Comparison of ENCODE assay signal across 14 cellular contexts in the genomic region with DNA sequence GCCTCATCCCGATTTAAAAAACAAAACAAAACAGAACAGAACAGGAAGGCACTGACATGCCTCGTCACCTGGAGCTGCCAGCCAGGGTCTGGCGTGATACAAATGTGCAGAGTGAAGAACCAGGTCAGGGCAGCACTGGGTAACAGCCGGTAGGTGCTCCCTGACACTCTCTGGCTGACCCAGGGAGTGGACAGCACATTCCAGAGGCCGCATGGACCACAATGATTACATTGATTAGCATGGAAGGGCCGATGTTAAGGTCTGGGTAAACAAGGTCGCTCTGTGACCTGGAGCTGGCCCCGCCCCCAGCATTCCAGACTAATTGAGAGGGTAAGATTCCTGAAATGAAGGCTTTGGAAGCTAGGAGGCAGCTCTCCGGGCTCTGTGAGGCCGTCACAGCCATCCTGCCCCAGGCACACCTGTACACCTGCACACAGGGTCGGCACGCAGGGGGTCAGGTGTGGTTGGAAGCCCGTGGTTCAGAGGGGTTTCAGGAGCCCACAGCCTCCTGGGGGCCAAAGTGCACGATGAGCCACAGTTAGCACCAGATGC. TPM values are rescaled to one million over a fixed set of nuclear protein-coding genes. Genes with fewer than 3 reads are reported as not detected.
DNase-seq lines count a peak whose midpoint lies in the region; ATAC-seq, FAIRE-seq and TF ChIP-seq lines count a peak whose summit lies in the region.
"Had no signal": no experiment of that assay in that cellular context is flagged by ENCODE, and none has a peak within 500 bp of the region (broad histone marks: within the 10 kb centered on the region; RNA-seq: fewer than 3 reads in every experiment).

No MANE protein-coding gene starts in this region.

- H3K36me3 Mint-ChIP-seq in stimulated activated naive B cell treated with anti-CD40 and anti-IgM and Interleukin-4, amounts not matched to agents 10 μg/mL and 1 μg/mL and 100 μg/mL, for 72 hours: peaks cover 16 to 23% of the 10 kb centered on the region in 2 donors

- TF ChIP-seq CTCF in body of pancreas (IDR thresholded peaks at IDR 0.05) (peak in 1 of 7 experiments; percentile 32), dorsolateral prefrontal cortex (IDR thresholded peaks at IDR 0.05 in 54 of 56, conservative IDR thresholded peaks at IDR 0.05 in 2 of 56; ENCODE audit: low read depth in 1 of 56, partially characterized antibody in 56 of 56) (no peak)

- intact Hi-C loops in body of pancreas (cut with DNase I) (no loop called here), dorsolateral prefrontal cortex (cut with DNase I) (no loop called here)

- 41 to 46% methylated on average over 8 to 14 of the region's 14 CpGs for WGBS in body of pancreas, 2 donors

- FAIRE-seq in frontal cortex (lab: Jason Lieb, UNC): no peak
- FAIRE-seq: GM12878 had no signal

- H3K36me3 ChIP-seq in HUES48 (ENCODE audit: control insufficient read depth, insufficient read depth, low read length): no peaks in the 10 kb centered on the region
- H3K36me3 ChIP-seq in body of pancreas (replicated peaks in 1 of 2; ENCODE audit: insufficient read depth in 1 of 2, low read depth in 2 of 2): no peaks in the 10 kb centered on the region
- H3K36me3 ChIP-seq in effector memory CD4-positive, alpha-beta T cell (ENCODE audit: control insufficient read depth, insufficient read depth, low read length): peaks cover 11% of the 10 kb centered on the region

- no peak for TF ChIP-seq POLR2A in body of pancreas (IDR thresholded peaks at IDR 0.05)

- H3K9me3 Mint-ChIP-seq in stimulated activated naive B cell treated with anti-CD40 and anti-IgM and Interleukin-4, amounts not matched to agents 10 μg/mL and 1 μg/mL and 100 μg/mL, for 72 hours: no peaks in the 10 kb centered on the region
- H3K9me3 Mint-ChIP-seq: activated B cell treated with CpG ODN at 0.5 μM for 24 hours had no signal

- peak; percentile 52 for ATAC-seq in body of pancreas
- no peak for ATAC-seq in stimulated activated naive B cell treated with anti-CD40 and anti-IgM and Interleukin-4, amounts not matched to agents 10 μg/mL and 1 μg/mL and 100 μg/mL, for 72 hours (replicated peaks)
- ATAC-seq: GM12878 had no signal

- H3K9ac ChIP-seq in HUES48 (ENCODE audit: low read depth, low read length): no peak overlapping the region

- no peak overlapping the region for H3K4me3 Mint-ChIP-seq in stimulated activated naive B cell treated with anti-CD40 and anti-IgM and Interleukin-4, amounts not matched to agents 10 μg/mL and 1 μg/mL and 100 μg/mL, for 72 hours
- H3K4me3 Mint-ChIP-seq: activated B cell treated with CpG ODN at 0.5 μM for 24 hours had no signal

- H3K4me1 ChIP-seq in HUES48 (ENCODE audit: control insufficient read depth, insufficient read depth, low read length) (peaks cover 40% of the 10 kb centered on the region), body of pancreas (peaks cover 91% of the 10 kb centered on the region)
- H3K4me1 ChIP-seq in effector memory CD4-positive, alpha-beta T cell (ENCODE audit: control insufficient read depth, insufficient read depth, low read length, poor library complexity, severe bottlenecking): peaks cover 57% of the 10 kb centered on the region

- H3K27ac Mint-ChIP-seq in stimulated activated naive B cell treated with anti-CD40 and anti-IgM and Interleukin-4, amounts not matched to agents 10 μg/mL and 1 μg/mL and 100 μg/mL, for 72 hours: peak overlapping the region; percentile 84
- H3K27ac Mint-ChIP-seq: activated B cell treated with CpG ODN at 0.5 μM for 24 hours had no signal

- H3K27ac ChIP-seq in HUES48 (ENCODE audit: low read depth, low read length): peak overlapping the region; percentile 75
- peak overlapping the region; percentile 50 to 78 (median 77) for H3K27ac ChIP-seq in body of pancreas
- no peak overlapping the region for H3K27ac ChIP-seq in effector memory CD4-positive, alpha-beta T cell (ENCODE audit: insufficient read depth, low read length, poor library complexity, severe bottlenecking)
- no peak overlapping the region for H3K27ac ChIP-seq in dorsolateral prefrontal cortex

- DNase-seq in body of pancreas (peak; percentile 50 to 75 (median 54)), left kidney (ENCODE audit: low read depth, low spot score) (peak; percentile 83), frontal cortex (ENCODE audit: low spot score in 2 of 2) (no peak), NCI-H1417 treated with DMSO at 0.1 percent for 48 hours (lab: John Stamatoyannopoulos, UW) (no peak), dorsolateral prefrontal cortex (no peak)
- DNase-seq in stimulated activated naive B cell treated with anti-CD40 and anti-IgM and Interleukin-4, amounts not matched to agents 10 μg/mL and 1 μg/mL and 100 μg/mL, for 72 hours: no peak
- DNase-seq in effector memory CD4-positive, alpha-beta T cell: no peak
- DNase-seq: activated B cell treated with CpG ODN at 0.5 μM for 24 hours; anterior cingulate cortex; DMS153; Right ventricle myocardium superior; stimulated activated naive CD4-positive, alpha-beta T cell treated with Interleukin-2 at 50 U/mL for 16 hours had no signal

- H3K27me3 Mint-ChIP-seq in stimulated activated naive B cell treated with anti-CD40 and anti-IgM and Interleukin-4, amounts not matched to agents 10 μg/mL and 1 μg/mL and 100 μg/mL, for 72 hours: no peaks in the 10 kb centered on the region
- H3K27me3 Mint-ChIP-seq: activated B cell treated with CpG ODN at 0.5 μM for 24 hours had no signal

- H3K9me3 ChIP-seq in HUES48 (ENCODE audit: control insufficient read depth, insufficient read depth, low read length): no peaks in the 10 kb centered on the region
- H3K9me3 ChIP-seq in body of pancreas: no peaks in the 10 kb centered on the region
- no peaks in the 10 kb centered on the region for H3K9me3 ChIP-seq in effector memory CD4-positive, alpha-beta T cell (ENCODE audit: control insufficient read depth, low read length)

- H3K27me3 ChIP-seq in HUES48 (ENCODE audit: control insufficient read depth, insufficient read depth, low read length) (no peaks in the 10 kb centered on the region), body of pancreas (no peaks in the 10 kb centered on the region), dorsolateral prefrontal cortex (no peaks in the 10 kb centered on the region)
- no peaks in the 10 kb centered on the region for H3K27me3 ChIP-seq in effector memory CD4-positive, alpha-beta T cell (replicated peaks; ENCODE audit: control insufficient read depth, insufficient read depth, low read length, poor library complexity, severe bottlenecking)

- H3K4me1 Mint-ChIP-seq in stimulated activated naive B cell treated with anti-CD40 and anti-IgM and Interleukin-4, amounts not matched to agents 10 μg/mL and 1 μg/mL and 100 μg/mL, for 72 hours: peaks cover 26 to 29% of the 10 kb centered on the region in 2 donors

- no peak overlapping the region for H3K4me3 ChIP-seq in HUES48 (ENCODE audit: low read depth, low read length)
- H3K4me3 ChIP-seq in body of pancreas: no peak overlapping the region
- no peak overlapping the region for H3K4me3 ChIP-seq in effector memory CD4-positive, alpha-beta T cell (ENCODE audit: insufficient read depth, low read depth, low read length, poor library complexity, severe bottlenecking)
- H3K4me3 ChIP-seq in dorsolateral prefrontal cortex: no peak overlapping the region
- H3K4me3 ChIP-seq: GM12878 had no signal

RNA-seq across cellular contexts. Expression of gene PIEZO1, which starts 21.4 kb away (rescaled TPM):
- total RNA-seq in body of pancreas (100 to 1,000 TPM in 1 of 2 donors, 10 to 100 TPM in 1; 61.0 to 269 TPM), frontal cortex (4.1 TPM), dorsolateral prefrontal cortex (10 to 100 TPM; 14.6 to 86.5 (median 34.6) TPM)

RNA-seq across cellular contexts. Expression of gene CDT1, which starts 40.0 kb away (rescaled TPM):
- total RNA-seq in body of pancreas: 1 to 10 TPM in 1 of 2 donors, not detected in 1; 7.6 TPM
- total RNA-seq in frontal cortex: 1.2 TPM
- 1 to 10 TPM in 106 of 120 experiments, under 1 TPM in 14; 0.49 to 5.3 (median 2.0) TPM for total RNA-seq in dorsolateral prefrontal cortex

RNA-seq across cellular contexts. Expression of gene APRT, which starts 48.1 kb away (rescaled TPM):
- total RNA-seq in body of pancreas (100 to 1,000 TPM in 1 of 2 donors, 10 to 100 TPM in 1; 95.9 to 104 TPM), frontal cortex (15.9 TPM), dorsolateral prefrontal cortex (10 to 100 TPM; 21.9 to 51.6 (median 33.2) TPM)

RNA-seq across cellular contexts. Expression of gene CTU2, which starts 57.3 kb away (rescaled TPM):
- total RNA-seq in body of pancreas: 10 to 100 TPM in 1 of 2 donors, 1 to 10 TPM in 1; 5.7 to 10.2 TPM
- total RNA-seq in frontal cortex: 15.1 TPM
- 10 to 100 TPM; 14.1 to 40.3 (median 24.0) TPM for total RNA-seq in dorsolateral prefrontal cortex

RNA-seq across cellular contexts. Expression of gene RNF166, which starts 57.4 kb away (rescaled TPM):
- total RNA-seq in body of pancreas (10 to 100 TPM; 16.6 to 27.7 TPM), frontal cortex (10.2 TPM), dorsolateral prefrontal cortex (10 to 100 TPM; 15.1 to 52.4 (median 24.8) TPM)

Comparison
In these comparisons a context has a peak if more than half of its experiments do, and no peak if none do; other contexts are left out.
1. H3K27ac ChIP-seq: peak in HUES48 (single experiment) and body of pancreas (4 of 4); none in effector memory CD4-positive, alpha-beta T cell (single experiment) and dorsolateral prefrontal cortex (0 of 59).
2. DNase-seq: peak in body of pancreas (4 of 4) and left kidney (single experiment); none in stimulated activated naive B cell treated with anti-CD40 and anti-IgM and Interleukin-4, amounts not matched to agents 10 μg/mL and 1 μg/mL and 100 μg/mL, for 72 hours (single experiment), effector memory CD4-positive, alpha-beta T cell (0 of 3), frontal cortex (0 of 2), NCI-H1417 treated with DMSO at 0.1 percent for 48 hours (single experiment) and dorsolateral prefrontal cortex (0 of 10).